Comparison of ENCODE assay signal across 11 cellular contexts in the genomic region with DNA sequence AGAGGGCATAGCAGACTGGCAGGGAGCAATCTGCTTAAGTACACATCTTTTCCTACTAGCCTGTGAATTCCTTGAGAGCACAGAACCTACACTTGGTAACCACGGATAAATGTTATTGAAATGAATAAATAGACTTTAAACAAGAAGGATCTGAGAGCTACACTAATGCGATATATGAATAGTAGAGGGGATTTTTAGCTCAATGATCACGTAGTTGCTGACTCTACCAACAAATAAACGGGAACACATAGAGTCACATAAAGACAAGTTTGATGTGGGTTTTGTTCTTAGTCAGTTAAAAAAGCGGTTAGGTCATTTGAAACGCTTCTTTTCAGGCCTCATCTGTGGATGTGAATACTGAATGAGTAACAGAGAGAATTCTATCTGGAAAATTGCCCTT.
A peak's percentile ranks its signal among the peaks of the same experiment; 100 is the strongest.
DNase-seq lines count a peak whose midpoint lies in the region; ATAC-seq, FAIRE-seq and TF ChIP-seq lines count a peak whose summit lies in the region.
"Had no signal": no experiment of that assay in that cellular context is flagged by ENCODE, and none has a peak within 500 bp of the region (broad histone marks: within the 10 kb centered on the region; RNA-seq: fewer than 3 reads in every experiment).

No MANE protein-coding gene starts in this region.

- WGBS in stomach, 5 donors = 78 to 84% (median 79%) methylated on average over 6 of the region's 6 CpGs

- BruUV-seq in Calu3 (replicated peaks; lab: Mats Ljungman, UMichigan) = no TSS peak

- H3K27me3 ChIP-seq in stomach = no peaks in the 10 kb centered on the region

- H3K4me1 Mint-ChIP-seq in brain = peaks cover 65% of the 10 kb centered on the region
- H3K4me1 Mint-ChIP-seq in Calu3 (ENCODE audit: low read depth, unreplicated experiment) = peaks cover 25% of the 10 kb centered on the region

- DNase-seq in Calu3 (no peak), stomach (no peak), SHP77 treated with DMSO at 0.1 percent for 48 hours (lab: John Stamatoyannopoulos, UW) (no peak), HTR-8/SVneo (ENCODE audit: insufficient read length, low spot score) (no peak)
- DNase-seq: caudate nucleus, erythroblast had no signal

- intact Hi-C loops in Calu3 (cut with micrococcal nuclease; ENCODE audit: unreplicated experiment) (no loop called here), stomach (cut with DNase I; ENCODE audit: low total_unique reads) (no loop called here)

- H3K36me3 ChIP-seq in stomach = peaks cover 0 to 14% (median 8%) of the 10 kb centered on the region in 4 donors

- ATAC-seq in GM18511 (IDR thresholded peaks at IDR 0.05; ENCODE audit: unreplicated experiment) (peak; percentile 46), GM21360 (IDR thresholded peaks at IDR 0.05; ENCODE audit: unreplicated experiment) (peak; percentile 42), HG03097 (IDR thresholded peaks at IDR 0.05; ENCODE audit: low FRiP score, unreplicated experiment) (peak; percentile 45)
- ATAC-seq: K562 had no signal

- H3K4me3 Mint-ChIP-seq in brain (no peak overlapping the region), Calu3 (ENCODE audit: low read depth, unreplicated experiment) (no peak overlapping the region)

- no peak for TF ChIP-seq EP300 in stomach (IDR thresholded peaks at IDR 0.05)

- CTCF ChIA-PET in Calu3 (lab: Charles Lee) = no interaction called here

- H3K9me3 Mint-ChIP-seq in brain (peaks cover 0 to 8% (median 4%) of the 10 kb centered on the region in 5 experiments), Calu3 (ENCODE audit: low read depth, unreplicated experiment) (no peaks in the 10 kb centered on the region)

- peaks cover under 1 to 34% (median 20%) of the 10 kb centered on the region in 4 donors for H3K4me1 ChIP-seq in stomach

- no peaks in the 10 kb centered on the region for H3K27me3 Mint-ChIP-seq in brain
- no peaks in the 10 kb centered on the region for H3K27me3 Mint-ChIP-seq in Calu3 (ENCODE audit: unreplicated experiment)

- H3K36me3 Mint-ChIP-seq in brain = peaks cover 69% of the 10 kb centered on the region
- no peaks in the 10 kb centered on the region for H3K36me3 Mint-ChIP-seq in Calu3 (ENCODE audit: insufficient read depth, unreplicated experiment)

- H3K4me3 ChIP-seq in stomach = no peak overlapping the region
- H3K4me3 ChIP-seq: K562 had no signal

- H3K27ac ChIP-seq in stomach = no peak overlapping the region

- TF ChIP-seq CTCF in brain (conservative IDR thresholded peaks at IDR 0.05) = no peak
- no peak for TF ChIP-seq CTCF in Calu3 (IDR thresholded peaks at IDR 0.05; ENCODE audit: unreplicated experiment)
- TF ChIP-seq CTCF in stomach (IDR thresholded peaks at IDR 0.05) = no peak

- no peaks in the 10 kb centered on the region for H3K9me3 ChIP-seq in stomach

- FAIRE-seq in HTR-8/SVneo (lab: Jason Lieb, UNC) = no peak
- FAIRE-seq: K562 had no signal

- TF ChIP-seq POLR2A in stomach (IDR thresholded peaks at IDR 0.05) = no peak

- H3K27ac Mint-ChIP-seq in brain (peak overlapping the region in 4 of 5 experiments; percentile 8 to 51 (median 38)), Calu3 (ENCODE audit: unreplicated experiment) (no peak overlapping the region)
